ENCODE assay signal across 8 cellular contexts in the genomic region with DNA sequence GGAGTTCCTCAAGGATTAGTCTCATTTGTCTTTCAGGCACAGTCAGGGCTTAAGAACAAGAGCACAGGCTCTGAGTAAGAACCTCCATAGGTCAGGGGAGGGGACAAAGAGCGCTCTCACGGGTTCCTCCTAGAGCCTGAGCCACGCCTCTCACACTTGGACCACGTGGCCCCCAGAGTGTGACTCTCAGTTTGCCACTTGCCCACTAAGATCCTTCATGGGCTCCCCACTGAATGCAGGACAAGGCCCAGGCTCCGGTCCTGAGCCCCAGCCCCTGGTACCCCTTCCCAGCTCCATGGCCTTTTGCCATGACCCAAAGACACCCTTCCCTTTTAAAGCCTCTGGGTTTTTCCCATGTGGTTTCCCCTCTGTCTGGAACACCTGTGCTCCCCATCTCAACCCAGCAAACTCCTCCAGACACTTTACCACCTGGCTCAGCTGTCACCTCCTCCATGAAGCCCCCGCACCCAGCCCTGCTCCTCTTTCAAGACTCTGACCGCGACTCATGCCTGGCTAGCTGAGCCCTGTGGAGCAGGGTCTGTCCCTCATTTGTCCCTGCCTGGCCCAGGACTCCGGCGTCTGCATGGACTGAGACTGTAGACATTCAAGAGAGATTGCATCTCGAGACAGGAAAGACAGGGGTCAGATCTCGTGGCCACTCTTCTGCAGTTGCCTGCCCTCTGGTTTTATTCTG. TPM values are rescaled to one million over a fixed set of nuclear protein-coding genes. Genes with fewer than 3 reads are reported as not detected.
DNase-seq lines count a peak whose midpoint lies in the region; ATAC-seq and TF ChIP-seq lines count a peak whose summit lies in the region.

No MANE protein-coding gene starts in this region.

- H3K4me2 ChIP-seq in neural progenitor cell, result no peak overlapping the region

- intact Hi-C loops in Right ventricle myocardium superior (cut with DNase I), result no loop called here

- no peaks in the 10 kb centered on the region for H3K9me3 Mint-ChIP-seq in neural progenitor cell

- no peak overlapping the region for H2AFZ ChIP-seq in neural progenitor cell (replicated peaks)

- H3K36me3 Mint-ChIP-seq in T-helper 17 cell (ENCODE audit: low read depth) (no peaks in the 10 kb centered on the region), neural progenitor cell (no peaks in the 10 kb centered on the region)

- peaks cover 6% of the 10 kb centered on the region for H3K4me1 Mint-ChIP-seq in T-helper 17 cell
- H3K4me1 Mint-ChIP-seq in neural progenitor cell, result peaks cover 72% of the 10 kb centered on the region

- ATAC-seq in Right ventricle myocardium superior (ENCODE audit: poor library complexity), result peak; percentile 16
- peak; percentile 94 for ATAC-seq in HG02973 (IDR thresholded peaks at IDR 0.05; ENCODE audit: unreplicated experiment)
- ATAC-seq in T-helper 17 cell, result peak; percentile 67

- H3K36me3 ChIP-seq in right atrium auricular region, result no peaks in the 10 kb centered on the region
- H3K36me3 ChIP-seq in neural progenitor cell, result no peaks in the 10 kb centered on the region

- H3K27ac Mint-ChIP-seq in T-helper 17 cell, result no peak overlapping the region
- peak overlapping the region; percentile 98 for H3K27ac Mint-ChIP-seq in neural progenitor cell

- peaks cover 15% of the 10 kb centered on the region for H4K20me1 ChIP-seq in neural progenitor cell (ENCODE audit: low read depth)

- in situ Hi-C loops in KBM-7 (cut with MboI; ENCODE audit: low pct_unique_long_range_greater_than_20kb, low sequenced_read_pairs), result no loop called here

- H3K4me3 ChIP-seq in right atrium auricular region, result no peak overlapping the region
- no peak overlapping the region for H3K4me3 ChIP-seq in neural progenitor cell

- DNase-seq in Right ventricle myocardium superior, result no peak
- DNase-seq in right atrium auricular region (ENCODE audit: low spot score), result no peak
- no peak for DNase-seq in T-helper 17 cell
- DNase-seq in neural progenitor cell (ENCODE audit: low spot score), result peak; percentile 92
- no peak for DNase-seq in C1 segment of cervical spinal cord (lab: John Stamatoyannopoulos, UW)
- DNase-seq in KBM-7, result no peak
- no peak for DNase-seq in DMS53 (lab: John Stamatoyannopoulos, UW)

- no peak overlapping the region for H3K27ac ChIP-seq in right atrium auricular region
- no peak overlapping the region for H3K27ac ChIP-seq in neural progenitor cell

- H3K9ac ChIP-seq in neural progenitor cell, result no peak overlapping the region

- H3K27me3 Mint-ChIP-seq in T-helper 17 cell (peaks cover 3% of the 10 kb centered on the region), neural progenitor cell (ENCODE audit: insufficient read depth, low read depth) (peaks cover 2% of the 10 kb centered on the region)

- no peaks in the 10 kb centered on the region for H3K9me3 ChIP-seq in right atrium auricular region
- no peaks in the 10 kb centered on the region for H3K9me3 ChIP-seq in T-helper 17 cell (ENCODE audit: control insufficient read depth, low read length, poor library complexity, severe bottlenecking)
- H3K9me3 ChIP-seq in neural progenitor cell (ENCODE audit: low read depth), result no peaks in the 10 kb centered on the region

- peaks cover 50% of the 10 kb centered on the region for H3F3A ChIP-seq in neural progenitor cell (ENCODE audit: low read depth)

- H3K27me3 ChIP-seq in right atrium auricular region, result no peaks in the 10 kb centered on the region
- no peaks in the 10 kb centered on the region for H3K27me3 ChIP-seq in neural progenitor cell

- no peak overlapping the region for H3K4me3 Mint-ChIP-seq in T-helper 17 cell
- peak overlapping the region; percentile 60 for H3K4me3 Mint-ChIP-seq in neural progenitor cell

- H3K79me2 ChIP-seq in neural progenitor cell (ENCODE audit: low read depth), result no peaks in the 10 kb centered on the region

- TF ChIP-seq CTCF in right atrium auricular region (IDR thresholded peaks at IDR 0.05) (no peak), neural progenitor cell (IDR thresholded peaks at IDR 0.05) (no peak)

- H3K4me1 ChIP-seq in right atrium auricular region (no peaks in the 10 kb centered on the region), neural progenitor cell (peaks cover 70% of the 10 kb centered on the region)

RNA-seq across cellular contexts. Expression of a gene that starts 32.7 kb away (rescaled TPM):
- 78.6 TPM for total RNA-seq in Right ventricle myocardium superior
- total RNA-seq in right atrium auricular region, result 10 to 100 TPM; 57.5 to 63.9 TPM
- 100 to 1,000 TPM; 114 to 128 TPM for total RNA-seq in T-helper 17 cell
- total RNA-seq in neural progenitor cell (ENCODE audit: low replicate concordance), result 8.9 and 19.7 TPM in 2 replicates

Comparison
In these comparisons a context has a peak if more than half of its experiments do, and no peak if none do; other contexts are left out.
1. ATAC-seq: peak in every context shown above with its lines; median percentile 94 in HG02973; 67 in T-helper 17 cell; 16 in Right ventricle myocardium superior.